Comparison of ENCODE assay signal across 1 cellular context in genomic region chr7:1348096-1348835, GRCh38.
TF ChIP-seq lines count a peak whose summit lies in the region.

No MANE protein-coding gene starts in this region.

TF ChIP-seq in SK-N-SH treated with all-trans-retinoic acid at 6 μM for 48 hours, 23 proteins besides CTCF, POLR2A, EP300 and RAD21 (continued from another document):
- TF ChIP-seq, protein P1, sequence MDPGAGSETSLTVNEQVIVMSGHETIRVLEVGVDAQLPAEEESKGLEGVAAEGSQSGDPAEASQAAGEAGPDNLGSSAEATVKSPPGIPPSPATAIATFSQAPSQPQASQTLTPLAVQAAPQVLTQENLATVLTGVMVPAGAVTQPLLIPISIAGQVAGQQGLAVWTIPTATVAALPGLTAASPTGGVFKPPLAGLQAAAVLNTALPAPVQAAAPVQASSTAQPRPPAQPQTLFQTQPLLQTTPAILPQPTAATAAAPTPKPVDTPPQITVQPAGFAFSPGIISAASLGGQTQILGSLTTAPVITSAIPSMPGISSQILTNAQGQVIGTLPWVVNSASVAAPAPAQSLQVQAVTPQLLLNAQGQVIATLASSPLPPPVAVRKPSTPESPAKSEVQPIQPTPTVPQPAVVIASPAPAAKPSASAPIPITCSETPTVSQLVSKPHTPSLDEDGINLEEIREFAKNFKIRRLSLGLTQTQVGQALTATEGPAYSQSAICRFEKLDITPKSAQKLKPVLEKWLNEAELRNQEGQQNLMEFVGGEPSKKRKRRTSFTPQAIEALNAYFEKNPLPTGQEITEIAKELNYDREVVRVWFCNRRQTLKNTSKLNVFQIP (CRISPR knock-in tag; IDR thresholded peaks at IDR 0.05; ENCODE audit: borderline replicate concordance, low read depth), result no peak
- no peak for TF ChIP-seq TOX (CRISPR knock-in tag; IDR thresholded peaks at IDR 0.05; ENCODE audit: borderline replicate concordance)
- TF ChIP-seq PPARA (CRISPR knock-in tag; IDR thresholded peaks at IDR 0.05; ENCODE audit: borderline replicate concordance), result no peak
- no peak for TF ChIP-seq RARB (CRISPR knock-in tag; IDR thresholded peaks at IDR 0.05)
- TF ChIP-seq BACH2 (CRISPR knock-in tag; IDR thresholded peaks at IDR 0.05; ENCODE audit: borderline replicate concordance), result no peak
- no peak for TF ChIP-seq ESRRG (CRISPR knock-in tag; IDR thresholded peaks at IDR 0.05)
- TF ChIP-seq TSHZ2 (CRISPR knock-in tag; IDR thresholded peaks at IDR 0.05), result no peak
- TF ChIP-seq ZFP30 (CRISPR knock-in tag; IDR thresholded peaks at IDR 0.05), result no peak
